Comparison of ENCODE assay signal across 15 cellular contexts in genomic region chr12:59452746-59453145, GRCh38.
A peak's percentile ranks its signal among the peaks of the same experiment; 100 is the strongest.
DNase-seq lines count a peak whose midpoint lies in the region; ATAC-seq, FAIRE-seq and TF ChIP-seq lines count a peak whose summit lies in the region.
"Had no signal": no experiment of that assay in that cellular context is flagged by ENCODE, and none has a peak within 500 bp of the region (broad histone marks: within the 10 kb centered on the region; RNA-seq: fewer than 3 reads in every experiment).

No MANE protein-coding gene starts in this region.

- no peaks in the 10 kb centered on the region for H3K9me3 ChIP-seq in fibroblast of lung (ENCODE audit: control insufficient read depth, insufficient read depth, low read depth, low read length)
- H3K9me3 ChIP-seq in pancreas, result no peaks in the 10 kb centered on the region
- H3K9me3 ChIP-seq: colonic mucosa, psoas muscle had no signal

- DNase-seq in Calu3 (no peak), NCI-H2171 (lab: John Stamatoyannopoulos, UW) (peak; percentile 25), fibroblast of lung (ENCODE audit: low read depth in 2 of 2) (peak; percentile 6 to 55), pancreas (no peak), NCI-H774 (lab: John Stamatoyannopoulos, UW) (no peak), cerebellum (ENCODE audit: low spot score) (no peak)
- DNase-seq in activated naive CD4-positive, alpha-beta T cell treated with anti-CD3 and anti-CD28 coated beads, Interleukin-2, amount 10 ng/mL, durations not matched to agents 7 days and 5 days, result no peak
- DNase-seq: colonic mucosa, erythroblast, naive B cell, NCI-H1694, psoas muscle, substantia nigra had no signal

- H3K4me3 Mint-ChIP-seq in Calu3 (ENCODE audit: low read depth, unreplicated experiment), result no peak overlapping the region
- no peak overlapping the region for H3K4me3 Mint-ChIP-seq in activated naive CD4-positive, alpha-beta T cell treated with anti-CD3 and anti-CD28 coated beads, Interleukin-2, amount 10 ng/mL, durations not matched to agents 7 days and 5 days
- H3K4me3 Mint-ChIP-seq: naive B cell had no signal

- no peak for FAIRE-seq in pancreas (lab: Jason Lieb, UNC)

- H3K27me3 ChIP-seq in fibroblast of lung (ENCODE audit: control insufficient read depth, insufficient read depth, low read length) (no peaks in the 10 kb centered on the region), pancreas (no peaks in the 10 kb centered on the region)
- H3K27me3 ChIP-seq: BLaER1 treated with 17β-estradiol and CSF1 and Interleukin-3, amounts not matched to agents 10 nM and 100 nM; colonic mucosa had no signal

- TF ChIP-seq CTCF in Calu3 (IDR thresholded peaks at IDR 0.05; ENCODE audit: unreplicated experiment) (no peak), fibroblast of lung (conservative IDR thresholded peaks at IDR 0.05 in 1 of 2, IDR thresholded peaks at IDR 0.05 in 1 of 2; ENCODE audit: low read depth in 1 of 2, low read length in 2 of 2) (no peak), pancreas (IDR thresholded peaks at IDR 0.05) (no peak)

- no peaks in the 10 kb centered on the region for H3K36me3 ChIP-seq in fibroblast of lung (ENCODE audit: control insufficient read depth, insufficient read depth, low read length)
- H3K36me3 ChIP-seq in pancreas, result no peaks in the 10 kb centered on the region
- H3K36me3 ChIP-seq: BLaER1 treated with 17β-estradiol and CSF1 and Interleukin-3, amounts not matched to agents 10 nM and 100 nM; colonic mucosa had no signal

- H3K27ac ChIP-seq in fibroblast of lung (ENCODE audit: insufficient read depth, low read length) (peak overlapping the region; percentile 60), pancreas (peak overlapping the region in 1 of 4 donors; percentile 30)
- H3K27ac ChIP-seq: BLaER1 treated with 17β-estradiol and CSF1 and Interleukin-3, amounts not matched to agents 10 nM and 100 nM; colonic mucosa; psoas muscle had no signal

- no peaks in the 10 kb centered on the region for H3K36me3 Mint-ChIP-seq in Calu3 (ENCODE audit: insufficient read depth, unreplicated experiment)
- H3K36me3 Mint-ChIP-seq in activated naive CD4-positive, alpha-beta T cell treated with anti-CD3 and anti-CD28 coated beads, Interleukin-2, amount 10 ng/mL, durations not matched to agents 7 days and 5 days, result no peaks in the 10 kb centered on the region

- 24 to 30% methylated on average over 2 of the region's 2 CpGs for WGBS in pancreas, 2 donors

- peak overlapping the region; percentile 39 for H3K4me2 ChIP-seq in fibroblast of lung (ENCODE audit: extremely low read depth, insufficient read depth, low read length)
- H3K4me2 ChIP-seq: BLaER1 treated with 17β-estradiol and CSF1 and Interleukin-3, amounts not matched to agents 10 nM and 100 nM had no signal

- no peaks in the 10 kb centered on the region for H3K9me3 Mint-ChIP-seq in Calu3 (ENCODE audit: low read depth, unreplicated experiment)
- no peaks in the 10 kb centered on the region for H3K9me3 Mint-ChIP-seq in activated naive CD4-positive, alpha-beta T cell treated with anti-CD3 and anti-CD28 coated beads, Interleukin-2, amount 10 ng/mL, durations not matched to agents 7 days and 5 days

- ATAC-seq in pancreas (peak in 3 of 4 donors; percentile 51 to 62 (median 60)), HG02852 (IDR thresholded peaks at IDR 0.05; ENCODE audit: unreplicated experiment) (no peak)
- ATAC-seq: psoas muscle had no signal

- peak overlapping the region; percentile 57 for H3K27ac Mint-ChIP-seq in Calu3 (ENCODE audit: unreplicated experiment)
- H3K27ac Mint-ChIP-seq in activated naive CD4-positive, alpha-beta T cell treated with anti-CD3 and anti-CD28 coated beads, Interleukin-2, amount 10 ng/mL, durations not matched to agents 7 days and 5 days, result no peak overlapping the region
- H3K27ac Mint-ChIP-seq: naive B cell had no signal

- peaks cover 39% of the 10 kb centered on the region for H3K4me1 Mint-ChIP-seq in Calu3 (ENCODE audit: low read depth, unreplicated experiment)
- H3K4me1 Mint-ChIP-seq in activated naive CD4-positive, alpha-beta T cell treated with anti-CD3 and anti-CD28 coated beads, Interleukin-2, amount 10 ng/mL, durations not matched to agents 7 days and 5 days, result no peaks in the 10 kb centered on the region
- H3K4me1 Mint-ChIP-seq: naive B cell had no signal

- H3K4me1 ChIP-seq in fibroblast of lung (ENCODE audit: control insufficient read depth, extremely low read depth, insufficient read depth, low read length), result peaks cover 10% of the 10 kb centered on the region
- H3K4me1 ChIP-seq in pancreas, result peaks cover 0 to 20% (median 0%) of the 10 kb centered on the region in 3 donors
- H3K4me1 ChIP-seq: BLaER1 treated with 17β-estradiol and CSF1 and Interleukin-3, amounts not matched to agents 10 nM and 100 nM; colonic mucosa; psoas muscle had no signal

- BruUV-seq in Calu3 (replicated peaks; lab: Mats Ljungman, UMichigan), result no TSS peak

- no peaks in the 10 kb centered on the region for H3K27me3 Mint-ChIP-seq in Calu3 (ENCODE audit: unreplicated experiment)
- H3K27me3 Mint-ChIP-seq in activated naive CD4-positive, alpha-beta T cell treated with anti-CD3 and anti-CD28 coated beads, Interleukin-2, amount 10 ng/mL, durations not matched to agents 7 days and 5 days, result no peaks in the 10 kb centered on the region

- H3K9ac ChIP-seq in fibroblast of lung (ENCODE audit: insufficient read depth, low read length), result no peak overlapping the region
- H3K9ac ChIP-seq: BLaER1 treated with 17β-estradiol and CSF1 and Interleukin-3, amounts not matched to agents 10 nM and 100 nM had no signal

- H2AFZ ChIP-seq in fibroblast of lung (ENCODE audit: low read length), result no peak overlapping the region

- no peak overlapping the region for H3K4me3 ChIP-seq in fibroblast of lung (replicated peaks in 1 of 4; ENCODE audit: control extremely low read depth in 1 of 4, insufficient read depth in 1 of 4, low read depth in 3 of 4, low read length in 4 of 4)
- H3K4me3 ChIP-seq in pancreas, result no peak overlapping the region
- H3K4me3 ChIP-seq: BLaER1 treated with 17β-estradiol and CSF1 and Interleukin-3, amounts not matched to agents 10 nM and 100 nM; colonic mucosa; psoas muscle had no signal

- no peaks in the 10 kb centered on the region for H4K20me1 ChIP-seq in fibroblast of lung (ENCODE audit: control insufficient read depth, extremely low read depth, insufficient read depth, low read length)
- H4K20me1 ChIP-seq: BLaER1 treated with 17β-estradiol and CSF1 and Interleukin-3, amounts not matched to agents 10 nM and 100 nM had no signal

- CTCF ChIA-PET in Calu3 (lab: Charles Lee), result interaction anchor here (1.7 kb wide), 1 partner anchor 73 kb away, joined by 4 read pairs; no protein-coding TSS in a partner anchor
- CTCF ChIA-PET in activated naive CD4-positive, alpha-beta T cell treated with anti-CD3 and anti-CD28 coated beads, Interleukin-2, amount 10 ng/mL, durations not matched to agents 7 days and 5 days (lab: Charles Lee), result no interaction called here

- intact Hi-C loops in Calu3 (cut with micrococcal nuclease; ENCODE audit: unreplicated experiment) (loop anchor here (2.0 to 5.0 kb wide), 5 partner anchors 50 to 355 kb away; partner anchors contain the start of gene SLC16A7), pancreas (cut with DNase I) (no loop called here)

- H3K79me2 ChIP-seq in fibroblast of lung (ENCODE audit: control insufficient read depth, insufficient read depth, low read length), result no peaks in the 10 kb centered on the region

Comparison
In these comparisons a context has a peak if more than half of its experiments do, and no peak if none do; other contexts are left out.
1. DNase-seq: peak in NCI-H2171 (single experiment) and fibroblast of lung (2 of 2); none in Calu3 (single experiment), pancreas (0 of 6), NCI-H774 (single experiment), activated naive CD4-positive, alpha-beta T cell treated with anti-CD3 and anti-CD28 coated beads, Interleukin-2, amount 10 ng/mL, durations not matched to agents 7 days and 5 days (single experiment) and cerebellum (single experiment).